In the genomic region with DNA sequence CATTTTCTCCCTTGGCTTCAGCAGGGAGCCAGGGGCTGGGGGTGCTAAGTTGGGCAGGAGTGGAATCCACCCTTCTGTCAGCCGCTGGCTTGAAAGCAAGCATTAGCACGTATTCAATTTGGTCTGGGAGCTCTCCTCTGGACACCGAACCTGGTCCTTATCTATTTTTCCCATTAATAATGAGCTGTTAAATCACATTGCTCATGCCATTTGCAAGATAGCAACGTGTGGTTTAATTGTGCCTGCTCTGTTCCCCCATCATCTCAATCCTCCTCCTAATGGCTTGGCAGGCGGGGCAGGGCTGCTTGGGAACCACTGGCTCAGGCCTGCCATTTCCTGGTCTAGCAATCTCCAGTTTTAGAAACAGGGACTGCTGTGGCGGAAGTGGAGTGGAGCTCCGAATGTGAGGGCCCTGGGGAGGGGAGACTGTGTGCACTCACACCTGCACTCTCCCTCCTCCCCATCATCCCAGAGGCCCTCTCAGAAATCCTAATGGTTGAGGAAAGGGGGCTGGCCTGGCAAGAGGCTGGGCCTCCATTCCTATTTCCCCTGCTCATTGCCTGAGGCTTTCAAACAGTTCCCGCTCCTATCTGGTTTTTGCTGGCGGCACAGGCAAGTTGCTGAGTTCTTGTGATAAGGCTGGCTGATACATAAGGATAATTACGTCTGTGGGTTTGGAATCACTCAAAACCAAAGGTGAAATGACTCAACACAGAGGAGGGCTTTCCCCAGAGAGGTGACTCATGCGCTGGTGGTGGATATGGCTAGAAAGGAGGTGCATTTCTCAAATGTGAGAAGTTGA, we compare ENCODE assay signal across 7 cellular contexts.
DNase-seq lines count a peak whose midpoint lies in the region; ATAC-seq, FAIRE-seq and TF ChIP-seq lines count a peak whose summit lies in the region.

No MANE protein-coding gene starts in this region.

- H2BK15ac ChIP-seq in H9 (ENCODE audit: low read depth, low read length) = no peak overlapping the region

- H2BK12ac ChIP-seq in H9 (ENCODE audit: insufficient read length, low read depth, low read length) = no peak overlapping the region

- no CpG with 5 or more reads among the region's 11 CpGs for WGBS in H9 (ENCODE audit: extremely low coverage, insufficient read length, low lambda C conversion rate)

- H3K27me3 Mint-ChIP-seq in H9 (ENCODE audit: low read depth) = peaks cover 5% of the 10 kb centered on the region
- peaks cover 25% of the 10 kb centered on the region for H3K27me3 Mint-ChIP-seq in activated naive CD8-positive, alpha-beta T cell treated with anti-CD3 and anti-CD28 coated beads, Interleukin-2, amount 10 ng/mL, durations not matched to agents 7 days and 5 days

- POLR2A ChIA-PET in activated naive CD8-positive, alpha-beta T cell treated with anti-CD3 and anti-CD28 coated beads, Interleukin-2, amount 10 ng/mL, durations not matched to agents 7 days and 5 days (lab: Charles Lee) = no interaction called here

- no peak overlapping the region for H3K4me3 Mint-ChIP-seq in H9
- no peak overlapping the region for H3K4me3 Mint-ChIP-seq in activated naive CD8-positive, alpha-beta T cell treated with anti-CD3 and anti-CD28 coated beads, Interleukin-2, amount 10 ng/mL, durations not matched to agents 7 days and 5 days

- H3K27ac Mint-ChIP-seq in H9 = peak overlapping the region in 2 of 3 experiments; percentile 47 to 63; a peak in 3 of 7 replicates
- no peak overlapping the region for H3K27ac Mint-ChIP-seq in activated naive CD8-positive, alpha-beta T cell treated with anti-CD3 and anti-CD28 coated beads, Interleukin-2, amount 10 ng/mL, durations not matched to agents 7 days and 5 days

- H3K18ac ChIP-seq in H9 (ENCODE audit: insufficient read length, low read depth, low read length) = no peak overlapping the region

- no peaks in the 10 kb centered on the region for H3K79me2 ChIP-seq in H9 (ENCODE audit: insufficient read depth, low read length)

- no peak overlapping the region for H2BK120ac ChIP-seq in H9 (ENCODE audit: low read depth, low read length, poor library complexity, severe bottlenecking)

- no peaks in the 10 kb centered on the region for H3K23me2 ChIP-seq in H9 (ENCODE audit: insufficient read length, low read depth, low read length, poor library complexity, severe bottlenecking)

- H3K4me1 Mint-ChIP-seq in H9 = peaks cover 0 to 2% of the 10 kb centered on the region in 2 experiments; a peak in 1 of 4 replicates
- H3K4me1 Mint-ChIP-seq in activated naive CD8-positive, alpha-beta T cell treated with anti-CD3 and anti-CD28 coated beads, Interleukin-2, amount 10 ng/mL, durations not matched to agents 7 days and 5 days = peaks cover 4% of the 10 kb centered on the region

- H3K4ac ChIP-seq in H9 (ENCODE audit: low read depth, low read length) = no peak overlapping the region

- no peak overlapping the region for H2BK20ac ChIP-seq in H9 (ENCODE audit: low read depth, low read length, poor library complexity, severe bottlenecking)

- ATAC-seq in GM18517 (IDR thresholded peaks at IDR 0.05; ENCODE audit: unreplicated experiment) = peak; percentile 96
- peak; percentile 30 for ATAC-seq in activated naive CD8-positive, alpha-beta T cell treated with anti-CD3 and anti-CD28 coated beads, Interleukin-2, amount 10 ng/mL, durations not matched to agents 7 days and 5 days (ENCODE audit: low read depth)

- no peaks in the 10 kb centered on the region for H3K79me1 ChIP-seq in H9 (ENCODE audit: insufficient read depth, low read depth, low read length, poor library complexity, severe bottlenecking)

- H4K8ac ChIP-seq in H9 (replicated peaks; ENCODE audit: insufficient read length, low read depth, low read length) = no peak overlapping the region

- no peak overlapping the region for H3K27ac ChIP-seq in H9 (ENCODE audit: insufficient read length, low read depth, low read length)

- no peak for FAIRE-seq in urothelium cell line (lab: Jason Lieb, UNC)

- no peaks in the 10 kb centered on the region for H4K20me1 ChIP-seq in H9 (ENCODE audit: control insufficient read depth, insufficient read depth, insufficient read length)

- no peaks in the 10 kb centered on the region for H3K9me3 Mint-ChIP-seq in H9
- H3K9me3 Mint-ChIP-seq in activated naive CD8-positive, alpha-beta T cell treated with anti-CD3 and anti-CD28 coated beads, Interleukin-2, amount 10 ng/mL, durations not matched to agents 7 days and 5 days = peaks cover 1% of the 10 kb centered on the region

- H3K23ac ChIP-seq in H9 (ENCODE audit: insufficient read length, low read depth, low read length) = no peak overlapping the region

- no peak overlapping the region for H3K56ac ChIP-seq in H9 (ENCODE audit: insufficient read length, low read depth, low read length)

- H3K36me3 Mint-ChIP-seq in H9 (ENCODE audit: insufficient read depth in 1 of 3, low read depth in 3 of 3) = no peaks in the 10 kb centered on the region
- no peaks in the 10 kb centered on the region for H3K36me3 Mint-ChIP-seq in activated naive CD8-positive, alpha-beta T cell treated with anti-CD3 and anti-CD28 coated beads, Interleukin-2, amount 10 ng/mL, durations not matched to agents 7 days and 5 days

- H3T11ph ChIP-seq in H9 (ENCODE audit: low read length) = no peak overlapping the region

- H2AFZ ChIP-seq in H9 (ENCODE audit: low read length) = no peak overlapping the region

- no peak for DNase-seq in H9
- peak; percentile 99 for DNase-seq in M059J (ENCODE audit: low read depth)
- DNase-seq in activated naive CD8-positive, alpha-beta T cell treated with anti-CD3 and anti-CD28 coated beads, Interleukin-2, amount 10 ng/mL, durations not matched to agents 7 days and 5 days = no peak
- DNase-seq in left kidney (ENCODE audit: low read depth, low spot score) = peak; percentile 25
- peak; percentile 90 for DNase-seq in urothelium cell line (ENCODE audit: low spot score)
- no peak for DNase-seq in cerebellar nuclear complex (lab: John Stamatoyannopoulos, UW)

- no peaks in the 10 kb centered on the region for H3K9me3 ChIP-seq in H9 (ENCODE audit: control insufficient read depth, low read depth, low read length)

- H3K27me3 ChIP-seq in H9 (ENCODE audit: insufficient read depth, low read length) = no peaks in the 10 kb centered on the region

- no peak overlapping the region for H4K91ac ChIP-seq in H9 (ENCODE audit: insufficient read length, low read depth, low read length)

- no peak overlapping the region for H3K4me2 ChIP-seq in H9 (ENCODE audit: insufficient read depth, insufficient read length, low read length)

- no peak overlapping the region for H3K9ac ChIP-seq in H9 (ENCODE audit: extremely low read depth, insufficient read length, low read length)

- H3K4me1 ChIP-seq in H9 (ENCODE audit: insufficient read depth, low read length) = no peaks in the 10 kb centered on the region; the same call in 1 of the 2 replicates

- H2BK5ac ChIP-seq in H9 (ENCODE audit: insufficient read length, low read length) = no peak overlapping the region

- H3K14ac ChIP-seq in H9 (ENCODE audit: insufficient read depth, low read length) = no peak overlapping the region

- no peak overlapping the region for H2AK5ac ChIP-seq in H9 (ENCODE audit: insufficient read length, low read length)

- TF ChIP-seq CTCF in H9 (conservative IDR thresholded peaks at IDR 0.05) = no peak

- H4K5ac ChIP-seq in H9 (ENCODE audit: insufficient read length, low read depth, low read length) = no peak overlapping the region

Comparison
In these comparisons a context has a peak if more than half of its experiments do, and no peak if none do; other contexts are left out.
1. DNase-seq: peak in M059J (single experiment), left kidney (single experiment) and urothelium cell line (single experiment); none in H9 (single experiment), activated naive CD8-positive, alpha-beta T cell treated with anti-CD3 and anti-CD28 coated beads, Interleukin-2, amount 10 ng/mL, durations not matched to agents 7 days and 5 days (single experiment) and cerebellar nuclear complex (0 of 2).